ENCODE assay signal across 1 cellular context in genomic region chr19:49453013-49453756, GRCh38.
TF ChIP-seq lines count a peak whose summit lies in the region.

Gene ALDH16A1 (plus strand): TSS chr19:49453225. CDS start chr19:49453332, 107 bp downstream.

TF ChIP-seq in K562, 482 proteins besides CTCF, POLR2A, EP300 and RAD21 (continued from another document and continues in another):
- peak; percentile 44; the same call in 1 of the 2 replicates for TF ChIP-seq CREB3L1 (IDR thresholded peaks at IDR 0.05; ENCODE audit: borderline replicate concordance, low read depth)
- no peak for TF ChIP-seq ZNF655 (CRISPR knock-in tag; IDR thresholded peaks at IDR 0.05)
- TF ChIP-seq EWSR1 (IDR thresholded peaks at IDR 0.05; ENCODE audit: borderline replicate concordance, low read depth, partially characterized antibody): no peak
- TF ChIP-seq MCM3 (IDR thresholded peaks at IDR 0.05): no peak
- TF ChIP-seq MBD2 (IDR thresholded peaks at IDR 0.05; ENCODE audit: borderline replicate concordance, low read depth): peak; percentile 88
- no peak for TF ChIP-seq ILK (tag; IDR thresholded peaks at IDR 0.05; ENCODE audit: borderline replicate concordance, low read depth)
- 0 out of 2 replicates have a peak, but pooled peaks have one; percentile 12 for TF ChIP-seq ZKSCAN1 (IDR thresholded peaks at IDR 0.05; ENCODE audit: low read depth, low read length)
- no peak for TF ChIP-seq SMAD4 (CRISPR knock-in tag; conservative IDR thresholded peaks at IDR 0.05)
- TF ChIP-seq ZC3H8 (IDR thresholded peaks at IDR 0.05): no peak
- no peak for TF ChIP-seq NFATC3 (IDR thresholded peaks at IDR 0.05)
- no peak for TF ChIP-seq STAT5A (IDR thresholded peaks at IDR 0.05; ENCODE audit: borderline replicate concordance, low read length)
- peak; percentile 14; the same call in 1 of the 2 replicates for TF ChIP-seq JUND (IDR thresholded peaks at IDR 0.05; ENCODE audit: borderline replicate concordance, low read depth, low read length)
- no peak; the same call in 2 of the 3 replicates for TF ChIP-seq JUND (tag; IDR thresholded peaks at IDR 0.05; ENCODE audit: borderline replicate concordance, low read depth, low read length)
- no peak; the same call in 1 of the 2 replicates for TF ChIP-seq NKRF (IDR thresholded peaks at IDR 0.05; ENCODE audit: borderline replicate concordance)
- no peak for TF ChIP-seq ZNF140 (CRISPR knock-in tag; IDR thresholded peaks at IDR 0.05)
- TF ChIP-seq GTF2F1 (IDR thresholded peaks at IDR 0.05; ENCODE audit: low read depth, low read length): peak; percentile 61; the same call in 1 of the 2 replicates
- TF ChIP-seq HBP1 (CRISPR knock-in tag; IDR thresholded peaks at IDR 0.05): no peak; the same call in 1 of the 2 replicates
- TF ChIP-seq GMEB1 (CRISPR knock-in tag; IDR thresholded peaks at IDR 0.05): no peak
- no peak for TF ChIP-seq DIDO1 (tag; IDR thresholded peaks at IDR 0.05; ENCODE audit: low read depth)
- TF ChIP-seq ZNF277 (CRISPR knock-in tag; IDR thresholded peaks at IDR 0.05; ENCODE audit: borderline replicate concordance): no peak
- TF ChIP-seq CTCFL (IDR thresholded peaks at IDR 0.05; ENCODE audit: borderline replicate concordance, insufficient read depth, low read depth, low read length, poor library complexity, severe bottlenecking): no peak
- TF ChIP-seq ZNF143 (CRISPR knock-in tag; IDR thresholded peaks at IDR 0.05): peak; percentile 83
- TF ChIP-seq FOS (IDR thresholded peaks at IDR 0.05; ENCODE audit: extremely low read depth, insufficient read length): peak; percentile 57
- no peak for TF ChIP-seq ELK1 (CRISPR knock-in tag; IDR thresholded peaks at IDR 0.05)
- peak; percentile 97 for TF ChIP-seq RBFOX2 (IDR thresholded peaks at IDR 0.05; ENCODE audit: low read depth, low read length)
- TF ChIP-seq RAD51 (IDR thresholded peaks at IDR 0.05; ENCODE audit: borderline replicate concordance, low read depth): peak; percentile 91
- 0 out of 3 replicates have a peak, but pooled peaks of 1 of the 2 experiments have one; percentile 18 for TF ChIP-seq CBX3 (IDR thresholded peaks at IDR 0.05; ENCODE audit: borderline replicate concordance in 1 of 2, low read length in 2 of 2)
- no peak for TF ChIP-seq ZNF274 (IDR thresholded peaks at IDR 0.05; ENCODE audit: borderline replicate concordance, low read depth, low read length)
- TF ChIP-seq NFIX (CRISPR knock-in tag; IDR thresholded peaks at IDR 0.05; ENCODE audit: low read depth): no peak
- peak; percentile 35 for TF ChIP-seq RBM25 (IDR thresholded peaks at IDR 0.05; ENCODE audit: low read depth, low read length, severe bottlenecking)
- TF ChIP-seq POLR2AphosphoS5 (IDR thresholded peaks at IDR 0.05; ENCODE audit: control insufficient read depth, insufficient read depth, low read depth, low read length): peak; percentile 98
- TF ChIP-seq HDAC3 (IDR thresholded peaks at IDR 0.05; ENCODE audit: borderline replicate concordance, partially characterized antibody): no peak
- TF ChIP-seq SIN3B (IDR thresholded peaks at IDR 0.05; ENCODE audit: low read depth): 0 out of 2 replicates have a peak, but pooled peaks have one; percentile 31
- no peak for TF ChIP-seq ZNF121 (CRISPR knock-in tag; conservative IDR thresholded peaks at IDR 0.05)
- 0 out of 2 replicates have a peak, but pooled peaks have one; percentile 39 for TF ChIP-seq ZEB2 (IDR thresholded peaks at IDR 0.05)
- no peak for TF ChIP-seq CREBBP (IDR thresholded peaks at IDR 0.05; ENCODE audit: low read depth, low read length)
- no peak; the same call in 1 of the 2 replicates for TF ChIP-seq TCF7 (IDR thresholded peaks at IDR 0.05; ENCODE audit: borderline replicate concordance)
- TF ChIP-seq GATA2 (CRISPR knock-in tag; IDR thresholded peaks at IDR 0.05): no peak
- no peak for TF ChIP-seq PYGO2 (tag; IDR thresholded peaks at IDR 0.05)
- no peak for TF ChIP-seq RBM22 (IDR thresholded peaks at IDR 0.05; ENCODE audit: low read depth, low read length, poor library complexity, severe bottlenecking)
- TF ChIP-seq ATF2 (CRISPR knock-in tag; IDR thresholded peaks at IDR 0.05): no peak
- peak; percentile 89 for TF ChIP-seq PHF8 (IDR thresholded peaks at IDR 0.05; ENCODE audit: borderline replicate concordance, low read length)
- TF ChIP-seq CEBPB (tag; IDR thresholded peaks at IDR 0.05): no peak
- no peak for TF ChIP-seq ARID3A (IDR thresholded peaks at IDR 0.05; ENCODE audit: borderline replicate concordance, low read depth, low read length)
